ENCODE assay signal across 8 cellular contexts in the genomic region with DNA sequence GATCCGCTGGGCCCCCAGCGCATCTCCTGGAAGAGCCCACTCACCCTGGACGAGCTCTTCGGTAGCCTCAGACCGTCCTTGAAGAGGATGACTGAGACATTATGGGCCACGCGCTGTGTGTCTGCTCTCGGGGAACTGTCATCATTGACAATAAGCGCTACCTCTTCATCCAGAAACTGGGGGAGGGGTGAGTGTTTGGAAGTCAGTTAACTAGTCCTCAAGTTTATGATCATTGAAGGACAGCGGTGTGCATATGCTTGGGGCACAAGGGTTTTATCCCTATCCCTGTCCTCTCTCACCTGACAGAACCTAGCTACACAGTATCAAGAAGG. TPM values are rescaled to one million over a fixed set of nuclear protein-coding genes. Genes with fewer than 3 reads are reported as not detected.
DNase-seq lines count a peak whose midpoint lies in the region; ATAC-seq, FAIRE-seq and TF ChIP-seq lines count a peak whose summit lies in the region.

No MANE protein-coding gene starts in this region.

- peaks cover 0 to 17% of the 10 kb centered on the region in 2 donors for H3K36me3 ChIP-seq in adrenal gland (replicated peaks in 1 of 2)
- H3K36me3 ChIP-seq in HepG2 (replicated peaks in 1 of 2; ENCODE audit: control insufficient read depth in 1 of 2, insufficient read depth in 2 of 2, low read length in 2 of 2): peaks cover 1 to 13% of the 10 kb centered on the region in 2 experiments; a peak in 4 of 5 replicates
- peaks cover 17% of the 10 kb centered on the region for H3K36me3 ChIP-seq in thymus (ENCODE audit: control insufficient read depth, insufficient read depth)

- no peaks in the 10 kb centered on the region for H4K20me1 ChIP-seq in HepG2 (ENCODE audit: insufficient read depth, low read length)

- no peak for DNase-seq in activated T-cell treated with anti-CD3 and anti-CD28 coated beads, Interleukin-2, amount 50 U/mL, for 4 hours
- DNase-seq in activated T-cell treated with anti-CD3 and anti-CD28 coated beads for 4 hours (no peak), adrenal gland (peak in 2 of 7 donors; percentile 42 to 50), HepG2 (ENCODE audit: low spot score) (no peak), AG08396 (ENCODE audit: low spot score) (no peak)

- H3K27me3 Mint-ChIP-seq in activated T-cell treated with anti-CD3 and anti-CD28 coated beads, Interleukin-2, amount 50 U/mL, for 4 hours (ENCODE audit: low read depth): no peaks in the 10 kb centered on the region

- H3K4me3 ChIP-seq in adrenal gland: peak overlapping the region; percentile 54 to 70 (median 65)
- H3K4me3 ChIP-seq in HepG2 (replicated peaks in 1 of 3; ENCODE audit: insufficient read depth in 1 of 3, low read depth in 2 of 3, low read length in 3 of 3): peak overlapping the region; percentile 88 to 97 (median 93)
- H3K4me3 ChIP-seq in thymus (ENCODE audit: low read length): peak overlapping the region; percentile 98

- 11 to 13% (median 12%) methylated on average over 6 to 10 of the region's 10 CpGs for WGBS in adrenal gland, 4 donors
- WGBS in HepG2 (ENCODE audit: low lambda C conversion rate): 17% methylated on average over 9 of the region's 10 CpGs
- WGBS in thymus: 30% methylated on average over 10 of the region's 10 CpGs

- no peaks in the 10 kb centered on the region for H3K9me3 Mint-ChIP-seq in activated T-cell treated with anti-CD3 and anti-CD28 coated beads, Interleukin-2, amount 50 U/mL, for 4 hours

- H3K4me3 Mint-ChIP-seq in activated T-cell treated with anti-CD3 and anti-CD28 coated beads, Interleukin-2, amount 50 U/mL, for 4 hours: peak overlapping the region; percentile 97

- H3K27ac ChIP-seq in adrenal gland: peak overlapping the region; percentile 68 to 96 (median 87)
- H3K27ac ChIP-seq in HepG2 (ENCODE audit: extremely low read length, insufficient read depth, low read length): peak overlapping the region; percentile 72
- peak overlapping the region; percentile 96 for H3K27ac ChIP-seq in thymus (ENCODE audit: low read depth)

- no peak for TF ChIP-seq EP300 in HepG2 (IDR thresholded peaks at IDR 0.05; ENCODE audit: low read depth in 2 of 2, low read length in 2 of 2)
- TF ChIP-seq EP300 in HepG2 (CRISPR knock-in tag; IDR thresholded peaks at IDR 0.05; ENCODE audit: borderline replicate concordance): no peak

- CTCF ChIA-PET in HepG2 (lab: Yijun Ruan, JAX; ENCODE audit: low intra/inter-chr PET ratio, low total read pairs): no interaction called here

- no TSS peak for BruUV-seq in HepG2 (replicated peaks; lab: Mats Ljungman, UMichigan)

- H3K4me1 ChIP-seq in adrenal gland (replicated peaks in 1 of 2): peaks cover 29 to 36% of the 10 kb centered on the region in 2 donors
- peaks cover 59% of the 10 kb centered on the region for H3K4me1 ChIP-seq in HepG2 (ENCODE audit: insufficient read depth, low read length)
- H3K4me1 ChIP-seq in thymus (ENCODE audit: control insufficient read depth, insufficient read depth, low read length): peaks cover 43% of the 10 kb centered on the region

- FAIRE-seq in HepG2 (lab: Jason Lieb, UNC): peak; percentile 60

- peak in 1 of 2 donors; percentile 9 for ATAC-seq in activated T-cell treated with anti-CD3 and anti-CD28 coated beads, Interleukin-2, amount 50 U/mL, for 4 hours
- ATAC-seq in HepG2 (no peak), GM19467 (IDR thresholded peaks at IDR 0.05; ENCODE audit: unreplicated experiment) (no peak), HG03039 (IDR thresholded peaks at IDR 0.05; ENCODE audit: unreplicated experiment) (no peak)

- intact Hi-C loops in adrenal gland (cut with DNase I) (loop anchor here (10.0 kb wide), 1 partner anchor 49 kb away; no protein-coding TSS in a partner anchor), HepG2 (cut with micrococcal nuclease; ENCODE audit: unreplicated experiment) (loop anchor here (1.0 kb wide), 1 partner anchor 17 kb away; the partner anchor contains the start of genes ANKZF1 and ATG9A)

- peaks cover 18% of the 10 kb centered on the region for H3K36me3 Mint-ChIP-seq in activated T-cell treated with anti-CD3 and anti-CD28 coated beads, Interleukin-2, amount 50 U/mL, for 4 hours (ENCODE audit: insufficient read depth)

- TF ChIP-seq CTCF in adrenal gland (IDR thresholded peaks at IDR 0.05) (no peak), HepG2 (CRISPR knock-in tag; IDR thresholded peaks at IDR 0.05) (no peak)

- H3K4me2 ChIP-seq in HepG2 (ENCODE audit: low read depth, low read length): peak overlapping the region; percentile 90

- no peak for TF ChIP-seq RAD21 in HepG2 (CRISPR knock-in tag; IDR thresholded peaks at IDR 0.05)

- in situ Hi-C loops in HepG2 (cut with HindIII; ENCODE audit: extremely low pct_ligation_motif_present, low pct_unique_long_range_greater_than_20kb): no loop called here

- POLR2A ChIA-PET in HepG2 (lab: Yijun Ruan, JAX): interaction anchor here (0.6 to 3.2 kb wide), 18 partner anchors 9 to 142 kb away, joined by 3 to 69 read pairs (median 15); partner anchors contain the start of genes ABCB6, ANKZF1, ATG9A and CNPPD1

- H3K4me1 Mint-ChIP-seq in activated T-cell treated with anti-CD3 and anti-CD28 coated beads, Interleukin-2, amount 50 U/mL, for 4 hours (ENCODE audit: low read depth): peaks cover 63% of the 10 kb centered on the region

- TF ChIP-seq POLR2A in adrenal gland (IDR thresholded peaks at IDR 0.05) (no peak), HepG2 (IDR thresholded peaks at IDR 0.05; ENCODE audit: insufficient read depth in 1 of 2, low read depth in 2 of 2, low read length in 2 of 2) (no peak)

- H3K27me3 ChIP-seq in adrenal gland (no peaks in the 10 kb centered on the region), HepG2 (ENCODE audit: control insufficient read depth in 1 of 2, insufficient read depth in 2 of 2, low read length in 2 of 2) (no peaks in the 10 kb centered on the region; a peak in 1 of 5 replicates), thymus (ENCODE audit: control insufficient read depth, insufficient read depth) (no peaks in the 10 kb centered on the region)

- peak overlapping the region; percentile 90 for H3K9ac ChIP-seq in HepG2 (ENCODE audit: insufficient read depth, low read depth, low read length)

- H3K9me3 ChIP-seq in adrenal gland (replicated peaks in 1 of 3) (no peaks in the 10 kb centered on the region), HepG2 (ENCODE audit: low read length) (no peaks in the 10 kb centered on the region), thymus (ENCODE audit: control insufficient read depth) (no peaks in the 10 kb centered on the region)

- peaks cover 14% of the 10 kb centered on the region for H3K79me2 ChIP-seq in HepG2 (ENCODE audit: insufficient read depth, low read length)

- H2AFZ ChIP-seq in HepG2 (ENCODE audit: low read length): no peak overlapping the region

RNA-seq across cellular contexts. Expression of gene STK16, which starts 0.6 kb away (rescaled TPM):
- 10 to 100 TPM; 19.1 to 21.3 (median 21.0) TPM for total RNA-seq in activated T-cell treated with anti-CD3 and anti-CD28 coated beads, Interleukin-2, amount 50 U/mL, for 4 hours
- total RNA-seq in adrenal gland (10 to 100 TPM; 19.2 to 55.8 (median 30.1) TPM), HepG2 (2016; rRNA removed; fragmentation: Illumina TruSeq; extraction: Trizol) (27.0 and 28.0 TPM in 2 replicates)
- polyA plus RNA-seq in adrenal gland (10 to 100 TPM; 24.7 to 27.1 (median 26.8) TPM), HepG2 (2011; rRNA removed) (50.9 and 60.5 TPM in 2 replicates), thymus (55.1 TPM)
- 31.9 and 35.5 TPM in 2 replicates for total RNA-seq in HepG2 (2016; cell fraction: cytosol; rRNA removed; fragmentation: Illumina TruSeq; extraction: Trizol; ENCODE audit: low read depth)
- total RNA-seq in HepG2 (2016; cell fraction: insoluble cytoplasmic fraction; rRNA removed; fragmentation: Illumina TruSeq; extraction: Trizol): 21.9 and 24.8 TPM in 2 replicates
- total RNA-seq in HepG2 (2016; cell fraction: membrane; rRNA removed; fragmentation: Illumina TruSeq; extraction: Trizol): 61.2 and 65.9 TPM in 2 replicates
- 19.2 and 22.9 TPM in 2 replicates for total RNA-seq in HepG2 (2016; cell fraction: nucleus; rRNA removed; fragmentation: Illumina TruSeq; extraction: Trizol)
- polyA plus RNA-seq in HepG2 (2011; cell fraction: cytosol; rRNA removed): 56.2 and 60.4 TPM in 2 replicates
- 80.4 and 87.0 TPM in 2 replicates for polyA plus RNA-seq in HepG2 (2011; cell fraction: nucleus; rRNA removed)
- polyA plus RNA-seq in HepG2 (2012): 25.9 and 27.6 TPM in 2 replicates
- polyA plus RNA-seq in HepG2 (2016; cell fraction: cytosol; fragmentation: Illumina TruSeq; extraction: Trizol; ENCODE audit: low read depth): 43.0 and 56.8 TPM in 2 replicates
- 23.1 and 28.9 TPM in 2 replicates for polyA plus RNA-seq in HepG2 (2016; cell fraction: insoluble cytoplasmic fraction; fragmentation: Illumina TruSeq; extraction: Trizol; ENCODE audit: low read depth)
- 54.8 and 59.8 TPM in 2 replicates for polyA plus RNA-seq in HepG2 (2016; cell fraction: membrane; fragmentation: Illumina TruSeq; extraction: Trizol; ENCODE audit: low read depth)
- 35.1 and 36.1 TPM in 2 replicates for polyA plus RNA-seq in HepG2 (2016; cell fraction: nucleus; fragmentation: Illumina TruSeq; extraction: Trizol; ENCODE audit: insufficient read depth, low read depth)
- polyA minus RNA-seq in HepG2 (2011; rRNA and poly(A)+ RNA removed; ENCODE audit: low replicate concordance): 37.1 and 63.8 TPM in 2 replicates
- 12.2 and 18.8 TPM in 2 replicates for polyA minus RNA-seq in HepG2 (2011; cell fraction: cytosol; rRNA and poly(A)+ RNA removed)
- polyA minus RNA-seq in HepG2 (2011; cell fraction: nucleus; rRNA and poly(A)+ RNA removed): 36.2 and 47.5 TPM in 2 replicates

RNA-seq across cellular contexts. Expression of gene GLB1L, which starts 0.6 kb away (rescaled TPM):
- 1 to 10 TPM; 2.3 to 3.2 (median 3.0) TPM for total RNA-seq in activated T-cell treated with anti-CD3 and anti-CD28 coated beads, Interleukin-2, amount 50 U/mL, for 4 hours
- total RNA-seq in adrenal gland: 10 to 100 TPM in 6 of 8 donors, 1 to 10 TPM in 2; 6.3 to 25.0 (median 14.5) TPM
- polyA plus RNA-seq in adrenal gland: 10 to 100 TPM; 12.6 to 18.1 (median 14.9) TPM
- 2.7 and 6.8 TPM in 2 replicates for total RNA-seq in HepG2 (2016; rRNA removed; fragmentation: Illumina TruSeq; extraction: Trizol)
- 1.8 and 3.4 TPM in 2 replicates for total RNA-seq in HepG2 (2016; cell fraction: cytosol; rRNA removed; fragmentation: Illumina TruSeq; extraction: Trizol; ENCODE audit: low read depth)
- total RNA-seq in HepG2 (2016; cell fraction: insoluble cytoplasmic fraction; rRNA removed; fragmentation: Illumina TruSeq; extraction: Trizol): 2.6 and 6.8 TPM in 2 replicates
- 4.9 and 6.4 TPM in 2 replicates for total RNA-seq in HepG2 (2016; cell fraction: membrane; rRNA removed; fragmentation: Illumina TruSeq; extraction: Trizol)
- 5.0 and 7.5 TPM in 2 replicates for total RNA-seq in HepG2 (2016; cell fraction: nucleus; rRNA removed; fragmentation: Illumina TruSeq; extraction: Trizol)
- polyA plus RNA-seq in HepG2 (2011; rRNA removed): 6.2 and 7.3 TPM in 2 replicates
- 5.5 and 6.3 TPM in 2 replicates for polyA plus RNA-seq in HepG2 (2011; cell fraction: cytosol; rRNA removed)
- polyA plus RNA-seq in HepG2 (2011; cell fraction: nucleus; rRNA removed): 6.0 and 6.8 TPM in 2 replicates
- polyA plus RNA-seq in HepG2 (2012): 3.7 and 4.4 TPM in 2 replicates
- 1.5 and 2.7 TPM in 2 replicates for polyA plus RNA-seq in HepG2 (2016; cell fraction: cytosol; fragmentation: Illumina TruSeq; extraction: Trizol; ENCODE audit: low read depth)
- 2.3 and 3.0 TPM in 2 replicates for polyA plus RNA-seq in HepG2 (2016; cell fraction: insoluble cytoplasmic fraction; fragmentation: Illumina TruSeq; extraction: Trizol; ENCODE audit: low read depth)
- polyA plus RNA-seq in HepG2 (2016; cell fraction: membrane; fragmentation: Illumina TruSeq; extraction: Trizol; ENCODE audit: low read depth): 3.5 and 4.0 TPM in 2 replicates
- polyA plus RNA-seq in HepG2 (2016; cell fraction: nucleus; fragmentation: Illumina TruSeq; extraction: Trizol; ENCODE audit: insufficient read depth, low read depth): 9.0 and 11.6 TPM in 2 replicates
- polyA minus RNA-seq in HepG2 (2011; rRNA and poly(A)+ RNA removed; ENCODE audit: low replicate concordance): 5.1 and 6.4 TPM in 2 replicates
- polyA minus RNA-seq in HepG2 (2011; cell fraction: cytosol; rRNA and poly(A)+ RNA removed): 1.7 and 2.6 TPM in 2 replicates
- polyA minus RNA-seq in HepG2 (2011; cell fraction: nucleus; rRNA and poly(A)+ RNA removed): 6.1 and 6.7 TPM in 2 replicates
- 11.3 TPM for polyA plus RNA-seq in thymus

RNA-seq across cellular contexts. Expression of gene TUBA4B, which starts 7.2 kb away (rescaled TPM):
- not detected for total RNA-seq in activated T-cell treated with anti-CD3 and anti-CD28 coated beads, Interleukin-2, amount 50 U/mL, for 4 hours
- under 1 TPM in 1 of 8 donors, not detected in 7; 0.14 TPM for total RNA-seq in adrenal gland
- under 1 TPM in 1 of 3 donors, not detected in 2; 0.07 TPM for polyA plus RNA-seq in adrenal gland
- 0.18 and 0.29 TPM in 2 replicates for total RNA-seq in HepG2 (2016; rRNA removed; fragmentation: Illumina TruSeq; extraction: Trizol)
- 0.30 and 0.35 TPM in 2 replicates for total RNA-seq in HepG2 (2016; cell fraction: cytosol; rRNA removed; fragmentation: Illumina TruSeq; extraction: Trizol; ENCODE audit: low read depth)
- total RNA-seq in HepG2 (2016; cell fraction: insoluble cytoplasmic fraction; rRNA removed; fragmentation: Illumina TruSeq; extraction: Trizol): 0.18 and 0.24 TPM in 2 replicates
- total RNA-seq in HepG2 (2016; cell fraction: membrane; rRNA removed; fragmentation: Illumina TruSeq; extraction: Trizol): 0.34 and 0.41 TPM in 2 replicates
- 0.28 TPM in 1 of 2 replicates, not detected in the other for total RNA-seq in HepG2 (2016; cell fraction: nucleus; rRNA removed; fragmentation: Illumina TruSeq; extraction: Trizol)
- polyA plus RNA-seq in HepG2 (2011; rRNA removed): 0.18 and 0.22 TPM in 2 replicates
- polyA plus RNA-seq in HepG2 (2011; cell fraction: cytosol; rRNA removed): 0.32 and 0.55 TPM in 2 replicates
- 0.19 and 0.21 TPM in 2 replicates for polyA plus RNA-seq in HepG2 (2011; cell fraction: nucleus; rRNA removed)
- polyA plus RNA-seq in HepG2 (2012): not detected in 2 replicates
- 0.10 and 0.15 TPM in 2 replicates for polyA plus RNA-seq in HepG2 (2016; cell fraction: cytosol; fragmentation: Illumina TruSeq; extraction: Trizol; ENCODE audit: low read depth)
- 0.27 and 0.32 TPM in 2 replicates for polyA plus RNA-seq in HepG2 (2016; cell fraction: insoluble cytoplasmic fraction; fragmentation: Illumina TruSeq; extraction: Trizol; ENCODE audit: low read depth)
- polyA plus RNA-seq in HepG2 (2016; cell fraction: membrane; fragmentation: Illumina TruSeq; extraction: Trizol; ENCODE audit: low read depth): 0.21 and 0.30 TPM in 2 replicates
- polyA plus RNA-seq in HepG2 (2016; cell fraction: nucleus; fragmentation: Illumina TruSeq; extraction: Trizol; ENCODE audit: insufficient read depth, low read depth): 0.57 TPM in 1 of 2 replicates, not detected in the other
- polyA minus RNA-seq in HepG2 (2011; rRNA and poly(A)+ RNA removed; ENCODE audit: low replicate concordance): 0.19 TPM in 1 of 2 replicates, not detected in the other
- not detected in 2 replicates for polyA minus RNA-seq in HepG2 (2011; cell fraction: cytosol; rRNA and poly(A)+ RNA removed)
- polyA minus RNA-seq in HepG2 (2011; cell fraction: nucleus; rRNA and poly(A)+ RNA removed): not detected in 2 replicates
- 0.23 TPM for polyA plus RNA-seq in thymus

RNA-seq across cellular contexts. Expression of gene TUBA4A, which starts 7.9 kb away (rescaled TPM):
- total RNA-seq in activated T-cell treated with anti-CD3 and anti-CD28 coated beads, Interleukin-2, amount 50 U/mL, for 4 hours: 100 to 1,000 TPM; 167 to 201 (median 190) TPM
- total RNA-seq in adrenal gland: 100 to 1,000 TPM in 1 of 8 donors, 10 to 100 TPM in 7; 16.6 to 207 (median 25.9) TPM
- 100 to 1,000 TPM in 1 of 3 donors, 10 to 100 TPM in 2; 13.4 to 741 (median 39.6) TPM for polyA plus RNA-seq in adrenal gland
- 0.97 and 1.3 TPM in 2 replicates for total RNA-seq in HepG2 (2016; rRNA removed; fragmentation: Illumina TruSeq; extraction: Trizol)
- total RNA-seq in HepG2 (2016; cell fraction: cytosol; rRNA removed; fragmentation: Illumina TruSeq; extraction: Trizol; ENCODE audit: low read depth): 0.10 and 0.18 TPM in 2 replicates
- 1.2 and 2.1 TPM in 2 replicates for total RNA-seq in HepG2 (2016; cell fraction: insoluble cytoplasmic fraction; rRNA removed; fragmentation: Illumina TruSeq; extraction: Trizol)
- 0.34 and 0.52 TPM in 2 replicates for total RNA-seq in HepG2 (2016; cell fraction: membrane; rRNA removed; fragmentation: Illumina TruSeq; extraction: Trizol)
- 0.78 and 0.81 TPM in 2 replicates for total RNA-seq in HepG2 (2016; cell fraction: nucleus; rRNA removed; fragmentation: Illumina TruSeq; extraction: Trizol)
- 12.7 and 19.5 TPM in 2 replicates for polyA plus RNA-seq in HepG2 (2011; rRNA removed)
- 10.0 and 11.2 TPM in 2 replicates for polyA plus RNA-seq in HepG2 (2011; cell fraction: cytosol; rRNA removed)
- polyA plus RNA-seq in HepG2 (2011; cell fraction: nucleus; rRNA removed): 37.1 and 38.2 TPM in 2 replicates
- polyA plus RNA-seq in HepG2 (2012): 15.6 and 17.6 TPM in 2 replicates
- 0.87 and 1.3 TPM in 2 replicates for polyA plus RNA-seq in HepG2 (2016; cell fraction: cytosol; fragmentation: Illumina TruSeq; extraction: Trizol; ENCODE audit: low read depth)
- polyA plus RNA-seq in HepG2 (2016; cell fraction: insoluble cytoplasmic fraction; fragmentation: Illumina TruSeq; extraction: Trizol; ENCODE audit: low read depth): 2.8 TPM in 2 replicates
- polyA plus RNA-seq in HepG2 (2016; cell fraction: membrane; fragmentation: Illumina TruSeq; extraction: Trizol; ENCODE audit: low read depth): 0.76 and 1.1 TPM in 2 replicates
- 1.9 and 3.4 TPM in 2 replicates for polyA plus RNA-seq in HepG2 (2016; cell fraction: nucleus; fragmentation: Illumina TruSeq; extraction: Trizol; ENCODE audit: insufficient read depth, low read depth)
- 6.5 and 116 TPM in 2 replicates for polyA minus RNA-seq in HepG2 (2011; rRNA and poly(A)+ RNA removed; ENCODE audit: low replicate concordance)
- 1.8 and 2.1 TPM in 2 replicates for polyA minus RNA-seq in HepG2 (2011; cell fraction: cytosol; rRNA and poly(A)+ RNA removed)
- 2.0 and 3.0 TPM in 2 replicates for polyA minus RNA-seq in HepG2 (2011; cell fraction: nucleus; rRNA and poly(A)+ RNA removed)
- 102 TPM for polyA plus RNA-seq in thymus

RNA-seq across cellular contexts. Expression of gene ANKZF1, which starts 16.3 kb away (rescaled TPM):
- total RNA-seq in activated T-cell treated with anti-CD3 and anti-CD28 coated beads, Interleukin-2, amount 50 U/mL, for 4 hours: 10 to 100 TPM; 40.8 to 52.1 (median 45.5) TPM
- total RNA-seq in adrenal gland (10 to 100 TPM; 11.5 to 60.1 (median 37.6) TPM), HepG2 (2016; rRNA removed; fragmentation: Illumina TruSeq; extraction: Trizol) (14.6 and 25.3 TPM in 2 replicates)
- polyA plus RNA-seq in adrenal gland (10 to 100 TPM; 15.0 to 93.1 (median 50.4) TPM), HepG2 (2011; rRNA removed) (128 and 131 TPM in 2 replicates), thymus (91.6 TPM)
- total RNA-seq in HepG2 (2016; cell fraction: cytosol; rRNA removed; fragmentation: Illumina TruSeq; extraction: Trizol; ENCODE audit: low read depth): 7.2 and 11.5 TPM in 2 replicates
- 15.1 and 28.1 TPM in 2 replicates for total RNA-seq in HepG2 (2016; cell fraction: insoluble cytoplasmic fraction; rRNA removed; fragmentation: Illumina TruSeq; extraction: Trizol)
- total RNA-seq in HepG2 (2016; cell fraction: membrane; rRNA removed; fragmentation: Illumina TruSeq; extraction: Trizol): 9.6 and 9.7 TPM in 2 replicates
- total RNA-seq in HepG2 (2016; cell fraction: nucleus; rRNA removed; fragmentation: Illumina TruSeq; extraction: Trizol): 35.5 and 43.3 TPM in 2 replicates
- 31.4 and 41.4 TPM in 2 replicates for polyA plus RNA-seq in HepG2 (2011; cell fraction: cytosol; rRNA removed)
- polyA plus RNA-seq in HepG2 (2011; cell fraction: nucleus; rRNA removed): 741 and 801 TPM in 2 replicates
- polyA plus RNA-seq in HepG2 (2012): 97.7 and 105 TPM in 2 replicates
- polyA plus RNA-seq in HepG2 (2016; cell fraction: cytosol; fragmentation: Illumina TruSeq; extraction: Trizol; ENCODE audit: low read depth): 1.9 and 2.1 TPM in 2 replicates
- polyA plus RNA-seq in HepG2 (2016; cell fraction: insoluble cytoplasmic fraction; fragmentation: Illumina TruSeq; extraction: Trizol; ENCODE audit: low read depth): 12.2 and 12.4 TPM in 2 replicates
- polyA plus RNA-seq in HepG2 (2016; cell fraction: membrane; fragmentation: Illumina TruSeq; extraction: Trizol; ENCODE audit: low read depth): 3.0 and 3.3 TPM in 2 replicates
- polyA plus RNA-seq in HepG2 (2016; cell fraction: nucleus; fragmentation: Illumina TruSeq; extraction: Trizol; ENCODE audit: insufficient read depth, low read depth): 74.4 and 78.7 TPM in 2 replicates
- polyA minus RNA-seq in HepG2 (2011; rRNA and poly(A)+ RNA removed; ENCODE audit: low replicate concordance): 27.1 and 66.1 TPM in 2 replicates
- polyA minus RNA-seq in HepG2 (2011; cell fraction: cytosol; rRNA and poly(A)+ RNA removed): 26.1 and 28.4 TPM in 2 replicates
- 218 and 249 TPM in 2 replicates for polyA minus RNA-seq in HepG2 (2011; cell fraction: nucleus; rRNA and poly(A)+ RNA removed)
